Comparison of ENCODE assay signal across 9 cellular contexts in genomic region chrX:11665144-11666040, GRCh38. TPM values are rescaled to one million over a fixed set of nuclear protein-coding genes. Genes with fewer than 3 reads are reported as not detected.
DNase-seq lines count a peak whose midpoint lies in the region; ATAC-seq and TF ChIP-seq lines count a peak whose summit lies in the region.
"Had no signal": no experiment of that assay in that cellular context is flagged by ENCODE, and none has a peak within 500 bp of the region (broad histone marks: within the 10 kb centered on the region; RNA-seq: fewer than 3 reads in every experiment).

A gene with protein sequence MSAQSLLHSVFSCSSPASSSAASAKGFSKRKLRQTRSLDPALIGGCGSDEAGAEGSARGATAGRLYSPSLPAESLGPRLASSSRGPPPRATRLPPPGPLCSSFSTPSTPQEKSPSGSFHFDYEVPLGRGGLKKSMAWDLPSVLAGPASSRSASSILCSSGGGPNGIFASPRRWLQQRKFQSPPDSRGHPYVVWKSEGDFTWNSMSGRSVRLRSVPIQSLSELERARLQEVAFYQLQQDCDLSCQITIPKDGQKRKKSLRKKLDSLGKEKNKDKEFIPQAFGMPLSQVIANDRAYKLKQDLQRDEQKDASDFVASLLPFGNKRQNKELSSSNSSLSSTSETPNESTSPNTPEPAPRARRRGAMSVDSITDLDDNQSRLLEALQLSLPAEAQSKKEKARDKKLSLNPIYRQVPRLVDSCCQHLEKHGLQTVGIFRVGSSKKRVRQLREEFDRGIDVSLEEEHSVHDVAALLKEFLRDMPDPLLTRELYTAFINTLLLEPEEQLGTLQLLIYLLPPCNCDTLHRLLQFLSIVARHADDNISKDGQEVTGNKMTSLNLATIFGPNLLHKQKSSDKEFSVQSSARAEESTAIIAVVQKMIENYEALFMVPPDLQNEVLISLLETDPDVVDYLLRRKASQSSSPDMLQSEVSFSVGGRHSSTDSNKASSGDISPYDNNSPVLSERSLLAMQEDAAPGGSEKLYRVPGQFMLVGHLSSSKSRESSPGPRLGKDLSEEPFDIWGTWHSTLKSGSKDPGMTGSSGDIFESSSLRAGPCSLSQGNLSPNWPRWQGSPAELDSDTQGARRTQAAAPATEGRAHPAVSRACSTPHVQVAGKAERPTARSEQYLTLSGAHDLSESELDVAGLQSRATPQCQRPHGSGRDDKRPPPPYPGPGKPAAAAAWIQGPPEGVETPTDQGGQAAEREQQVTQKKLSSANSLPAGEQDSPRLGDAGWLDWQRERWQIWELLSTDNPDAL (N-terminal part only) (minus strand): TSS chrX:11665920. CDS start chrX:11664828, 1,092 bp downstream.

- intact Hi-C loops in lower lobe of right lung (cut with DNase I), result no loop called here
- intact Hi-C loops in PC-9 (cut with micrococcal nuclease; ENCODE audit: unreplicated experiment), result no loop called here

- ATAC-seq in lower lobe of right lung, result peak; percentile 71 to 73

- CTCF ChIA-PET in PC-9 (lab: Charles Lee), result no interaction called here

- DNase-seq in Ammon's horn (ENCODE audit: low spot score), result peak; percentile 1
- peak; percentile 40 for DNase-seq in HT1080 (ENCODE audit: low read depth)
- DNase-seq in coronary artery (ENCODE audit: low spot score), result no peak
- peak; percentile 33 for DNase-seq in lower lobe of right lung
- no peak for DNase-seq in HT-29 (ENCODE audit: low spot score)
- no peak for DNase-seq in PC-9
- DNase-seq in immature natural killer cell, result no peak

- no peaks in the 10 kb centered on the region for H3K9me2 ChIP-seq in PC-9 (ENCODE audit: insufficient read depth)

- H4K20me1 ChIP-seq in PC-9 (ENCODE audit: insufficient read depth), result no peaks in the 10 kb centered on the region

- no TSS peak for BruUV-seq in PC-9 (replicated peaks; lab: Mats Ljungman, UMichigan)

- H3K79me2 ChIP-seq in PC-9 (ENCODE audit: low read depth), result no peaks in the 10 kb centered on the region

- H3K27me3 ChIP-seq in lower lobe of right lung (ENCODE audit: low read depth) (peaks cover 16% of the 10 kb centered on the region), PC-9 (ENCODE audit: insufficient read depth, low read depth) (peaks cover 7% of the 10 kb centered on the region; the same call in 1 of the 2 replicates)

- no peak within 1 kb of the TSS for H3K4me2 ChIP-seq in PC-9

- WGBS in urinary bladder, result under 1% methylated on average over 71 of the region's 71 CpGs

- POLR2A ChIA-PET in PC-9 (lab: Charles Lee; ENCODE audit: unreplicated experiment), result interaction anchor here (0.7 kb wide), 1 partner anchor 94 kb away, joined by 3 read pairs; no protein-coding TSS in a partner anchor

- no peaks in the 10 kb centered on the region for H3K36me3 ChIP-seq in lower lobe of right lung
- H3K36me3 ChIP-seq in urinary bladder (ENCODE audit: insufficient read depth), result no peaks in the 10 kb centered on the region
- no peaks in the 10 kb centered on the region for H3K36me3 ChIP-seq in PC-9 (ENCODE audit: low read depth)

- H3F3A ChIP-seq in PC-9 (ENCODE audit: insufficient read depth, low read depth), result no peaks in the 10 kb centered on the region

- H2AFZ ChIP-seq in PC-9, result no peak within 1 kb of the TSS

- peak within 1 kb of the TSS; percentile 64 for H3K4me3 ChIP-seq in coronary artery
- peak within 1 kb of the TSS; percentile 52 for H3K4me3 ChIP-seq in lower lobe of right lung
- peak within 1 kb of the TSS; percentile 59 for H3K4me3 ChIP-seq in urinary bladder (ENCODE audit: low read depth, low read length)
- H3K4me3 ChIP-seq in PC-9, result no peak within 1 kb of the TSS

- H3K27ac ChIP-seq in coronary artery, result peak within 1 kb of the TSS in 1 of 2 donors; percentile 22
- peak within 1 kb of the TSS; percentile 49 for H3K27ac ChIP-seq in lower lobe of right lung
- peak within 1 kb of the TSS; percentile 63 for H3K27ac ChIP-seq in urinary bladder (ENCODE audit: low read depth)
- H3K27ac ChIP-seq in PC-9, result no peak within 1 kb of the TSS
- H3K27ac ChIP-seq: epithelial cell of prostate had no signal

- H3K27me3 Mint-ChIP-seq in immature natural killer cell (ENCODE audit: low read depth in 3 of 3), result peaks cover 2 to 13% (median 4%) of the 10 kb centered on the region in 3 donors

- H3K9me3 ChIP-seq in lower lobe of right lung, result no peaks in the 10 kb centered on the region
- H3K9me3 ChIP-seq in PC-9 (ENCODE audit: insufficient read depth, low read depth), result no peaks in the 10 kb centered on the region

- no peaks in the 10 kb centered on the region for H3K4me1 Mint-ChIP-seq in immature natural killer cell

- H3K36me3 Mint-ChIP-seq in immature natural killer cell, result no peaks in the 10 kb centered on the region

- H3K4me3 Mint-ChIP-seq in immature natural killer cell, result no peak within 1 kb of the TSS

- TF ChIP-seq CTCF in coronary artery (IDR thresholded peaks at IDR 0.05) (no peak), lower lobe of right lung (IDR thresholded peaks at IDR 0.05) (no peak), PC-9 (conservative IDR thresholded peaks at IDR 0.05) (no peak)

- no peaks in the 10 kb centered on the region for H3K4me1 ChIP-seq in lower lobe of right lung
- H3K4me1 ChIP-seq in urinary bladder (ENCODE audit: insufficient read depth), result no peaks in the 10 kb centered on the region
- H3K4me1 ChIP-seq in PC-9 (replicated peaks; ENCODE audit: insufficient read depth), result no peaks in the 10 kb centered on the region

- H3K9me3 Mint-ChIP-seq in immature natural killer cell, result no peaks in the 10 kb centered on the region

- no peak within 1 kb of the TSS for H3K27ac Mint-ChIP-seq in immature natural killer cell

RNA-seq across cellular contexts. Expression of the gene that starts here (rescaled TPM):
- 0.43 and 0.70 TPM in 2 replicates for total RNA-seq in HT1080 (2014; rRNA removed; shearing (Covaris generic))
- polyA plus RNA-seq in HT1080 (2015; cell fraction: cytosol; rRNA removed), result 0.08 and 0.11 TPM in 2 replicates
- 0.31 and 0.48 TPM in 2 replicates for polyA plus RNA-seq in HT1080 (2015; cell fraction: nucleus; rRNA removed)
- total RNA-seq in lower lobe of right lung (16.7 TPM), urinary bladder (20.7 TPM), PC-9 (2021) (not detected in 2 replicates)
- polyA plus RNA-seq in urinary bladder (19.6 TPM), immature natural killer cell (under 1 TPM in 1 of 3 donors, not detected in 2; 0.11 TPM)
- 0.10 TPM in 1 of 2 replicates, not detected in the other for total RNA-seq in HT-29 (2014; rRNA removed; shearing (Covaris generic))

Comparison
In these comparisons a context has a peak if more than half of its experiments do, and no peak if none do; other contexts are left out.
1. RNA of the gene that starts here (total RNA-seq): 20.7 TPM in urinary bladder (single experiment) and 16.7 TPM in lower lobe of right lung (single experiment); 0.43 to 0.70 TPM in HT1080, 0.10 TPM in HT-29 and not detected in PC-9; every median in the first group is over 10 times any median in the second.
2. RNA of the gene that starts here (polyA plus RNA-seq): 19.6 TPM in urinary bladder (single experiment); 0.11 TPM in immature natural killer cell; every median in the first group is over 10 times any median in the second.
3. Peak in DNase-seq in HT1080; RNA of the gene not detected or under 1 TPM.
4. DNase-seq: peak in Ammon's horn (single experiment) and lower lobe of right lung (single experiment); none in coronary artery (single experiment), HT-29 (single experiment), PC-9 (0 of 2) and immature natural killer cell (0 of 3).